Comparison of ENCODE assay signal across 14 cellular contexts in genomic region chr3:42702066-42702951, GRCh38. TPM values are rescaled to one million over a fixed set of nuclear protein-coding genes. Genes with fewer than 3 reads are reported as not detected.
DNase-seq lines count a peak whose midpoint lies in the region; ATAC-seq and TF ChIP-seq lines count a peak whose summit lies in the region.
"Had no signal": no experiment of that assay in that cellular context is flagged by ENCODE, and none has a peak within 500 bp of the region (broad histone marks: within the 10 kb centered on the region; RNA-seq: fewer than 3 reads in every experiment).

A gene with protein sequence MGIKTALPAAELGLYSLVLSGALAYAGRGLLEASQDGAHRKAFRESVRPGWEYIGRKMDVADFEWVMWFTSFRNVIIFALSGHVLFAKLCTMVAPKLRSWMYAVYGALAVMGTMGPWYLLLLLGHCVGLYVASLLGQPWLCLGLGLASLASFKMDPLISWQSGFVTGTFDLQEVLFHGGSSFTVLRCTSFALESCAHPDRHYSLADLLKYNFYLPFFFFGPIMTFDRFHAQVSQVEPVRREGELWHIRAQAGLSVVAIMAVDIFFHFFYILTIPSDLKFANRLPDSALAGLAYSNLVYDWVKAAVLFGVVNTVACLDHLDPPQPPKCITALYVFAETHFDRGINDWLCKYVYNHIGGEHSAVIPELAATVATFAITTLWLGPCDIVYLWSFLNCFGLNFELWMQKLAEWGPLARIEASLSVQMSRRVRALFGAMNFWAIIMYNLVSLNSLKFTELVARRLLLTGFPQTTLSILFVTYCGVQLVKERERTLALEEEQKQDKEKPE (minus strand): TSS chr3:42702798. CDS start chr3:42700826, 1,972 bp downstream.

- intact Hi-C loops in gastrocnemius medialis (cut with DNase I; ENCODE audit: low total_unique reads), result loop anchor here (1.0 to 5.0 kb wide), 3 partner anchors 38 to 100 kb away; partner anchors contain the start of gene NKTR

- TF ChIP-seq CTCF in gastrocnemius medialis (IDR thresholded peaks at IDR 0.05 in 4 of 5, conservative IDR thresholded peaks at IDR 0.05 in 1 of 5), result peak in 4 of 5 experiments; percentile 19 to 42 (median 30)

- H3K27ac Mint-ChIP-seq in activated CD8-positive, alpha-beta T cell treated with anti-CD3 and anti-CD28 coated beads, Interleukin-2, amount 10 ng/mL, durations not matched to agents 7 days and 5 days, result no peak within 1 kb of the TSS
- H3K27ac Mint-ChIP-seq: activated CD4-positive, alpha-beta memory T cell treated with anti-CD3 and anti-CD28 coated beads, Interleukin-2, amount 10 ng/mL, durations not matched to agents 7 days and 5 days; activated naive CD4-positive, alpha-beta T cell treated with anti-CD3 and anti-CD28 coated beads for 36 hours had no signal

- H3K4me3 ChIP-seq in H7 (ENCODE audit: insufficient read depth, low read depth, low read length), result no peak within 1 kb of the TSS
- peak within 1 kb of the TSS; percentile 39 to 61 (median 54) for H3K4me3 ChIP-seq in gastrocnemius medialis
- H3K4me3 ChIP-seq: suprapubic skin had no signal

- H3K9me3 ChIP-seq in gastrocnemius medialis, result no peaks in the 10 kb centered on the region
- H3K9me3 ChIP-seq: suprapubic skin had no signal

- peak within 1 kb of the TSS; percentile 94 to 100 (median 99) for H3K27ac ChIP-seq in gastrocnemius medialis
- H3K27ac ChIP-seq: suprapubic skin had no signal

- H3K4me3 Mint-ChIP-seq in activated CD8-positive, alpha-beta T cell treated with anti-CD3 and anti-CD28 coated beads, Interleukin-2, amount 10 ng/mL, durations not matched to agents 7 days and 5 days, result no peak within 1 kb of the TSS
- H3K4me3 Mint-ChIP-seq: activated CD4-positive, alpha-beta memory T cell treated with anti-CD3 and anti-CD28 coated beads, Interleukin-2, amount 10 ng/mL, durations not matched to agents 7 days and 5 days; activated naive CD4-positive, alpha-beta T cell treated with anti-CD3 and anti-CD28 coated beads for 36 hours had no signal

- no peaks in the 10 kb centered on the region for H3K9me3 Mint-ChIP-seq in activated CD8-positive, alpha-beta T cell treated with anti-CD3 and anti-CD28 coated beads, Interleukin-2, amount 10 ng/mL, durations not matched to agents 7 days and 5 days (ENCODE audit: insufficient read depth)
- H3K9me3 Mint-ChIP-seq: activated CD4-positive, alpha-beta memory T cell treated with anti-CD3 and anti-CD28 coated beads, Interleukin-2, amount 10 ng/mL, durations not matched to agents 7 days and 5 days; activated naive CD4-positive, alpha-beta T cell treated with anti-CD3 and anti-CD28 coated beads for 36 hours had no signal

- POLR2A ChIA-PET in activated CD8-positive, alpha-beta T cell treated with anti-CD3 and anti-CD28 coated beads, Interleukin-2, amount 10 ng/mL, durations not matched to agents 7 days and 5 days (lab: Charles Lee), result no interaction called here

- in situ Hi-C loops in gastrocnemius medialis (cut with MboI; ENCODE audit: low sequenced_read_pairs in 4 of 4), result loop anchor here in 1 of 4 donors (5.0 kb wide), 1 partner anchor 40 kb away; no protein-coding TSS in a partner anchor

- H3K36me3 ChIP-seq in H7 (replicated peaks; ENCODE audit: control insufficient read depth, insufficient read depth, low read length) (no peaks in the 10 kb centered on the region), gastrocnemius medialis (no peaks in the 10 kb centered on the region)
- H3K36me3 ChIP-seq: suprapubic skin had no signal

- ATAC-seq in gastrocnemius medialis (peak; percentile 60 to 62), GM19397 (IDR thresholded peaks at IDR 0.05; ENCODE audit: unreplicated experiment) (no peak), GM21360 (IDR thresholded peaks at IDR 0.05; ENCODE audit: unreplicated experiment) (no peak)
- ATAC-seq in activated CD8-positive, alpha-beta T cell treated with anti-CD3 and anti-CD28 coated beads, Interleukin-2, amount 10 ng/mL, durations not matched to agents 7 days and 5 days, result no peak

- H3K27me3 ChIP-seq in H7 (ENCODE audit: control insufficient read depth, insufficient read depth, low read length), result no peaks in the 10 kb centered on the region
- H3K27me3 ChIP-seq in gastrocnemius medialis, result no peaks in the 10 kb centered on the region
- H3K27me3 ChIP-seq: suprapubic skin had no signal

- peak; percentile 73 for DNase-seq in H7
- peak in 39 of 56 donors; percentile 25 to 78 (median 53) for DNase-seq in amygdala (lab: John Stamatoyannopoulos, UW)
- DNase-seq in hypothalamus (lab: John Stamatoyannopoulos, UW), result peak in 37 of 51 donors; percentile 18 to 77 (median 51)
- peak; percentile 92 to 96 for DNase-seq in gastrocnemius medialis
- DNase-seq in glomerular visceral epithelial cell (ENCODE audit: extremely low spot score), result no peak
- DNase-seq in activated CD8-positive, alpha-beta T cell treated with anti-CD3 and anti-CD28 coated beads, Interleukin-2, amount 10 ng/mL, durations not matched to agents 7 days and 5 days, result no peak
- DNase-seq: NCI-H2081 had no signal

- CTCF ChIA-PET in activated CD8-positive, alpha-beta T cell treated with anti-CD3 and anti-CD28 coated beads, Interleukin-2, amount 10 ng/mL, durations not matched to agents 7 days and 5 days (lab: Charles Lee), result interaction anchor here (1.5 kb wide), 1 partner anchor 9 kb away, joined by 3 read pairs; no protein-coding TSS in a partner anchor

- H3K36me3 Mint-ChIP-seq in activated CD8-positive, alpha-beta T cell treated with anti-CD3 and anti-CD28 coated beads, Interleukin-2, amount 10 ng/mL, durations not matched to agents 7 days and 5 days (ENCODE audit: low read depth), result no peaks in the 10 kb centered on the region

- H3K4me1 Mint-ChIP-seq in activated CD8-positive, alpha-beta T cell treated with anti-CD3 and anti-CD28 coated beads, Interleukin-2, amount 10 ng/mL, durations not matched to agents 7 days and 5 days (ENCODE audit: low read depth), result peaks cover 13% of the 10 kb centered on the region

- peak; percentile 30 to 63 for TF ChIP-seq POLR2A in gastrocnemius medialis (IDR thresholded peaks at IDR 0.05)

- peaks cover 2% of the 10 kb centered on the region for H3K27me3 Mint-ChIP-seq in activated CD8-positive, alpha-beta T cell treated with anti-CD3 and anti-CD28 coated beads, Interleukin-2, amount 10 ng/mL, durations not matched to agents 7 days and 5 days (ENCODE audit: low read depth)

- H3K4me1 ChIP-seq in gastrocnemius medialis, result peaks cover 62 to 66% of the 10 kb centered on the region in 2 donors
- H3K4me1 ChIP-seq: suprapubic skin had no signal

RNA-seq across cellular contexts. Expression of the gene that starts here (rescaled TPM):
- not detected in 2 replicates for total RNA-seq in H7 (2014; rRNA removed; shearing (Covaris generic))
- total RNA-seq in gastrocnemius medialis, result 100 to 1,000 TPM in 2 of 4 donors, 10 to 100 TPM in 2; 78.0 to 309 (median 164) TPM
- not detected for total RNA-seq in activated CD8-positive, alpha-beta T cell treated with anti-CD3 and anti-CD28 coated beads, Interleukin-2, amount 10 ng/mL, durations not matched to agents 7 days and 5 days
- total RNA-seq: activated naive CD4-positive, alpha-beta T cell treated with anti-CD3 and anti-CD28 coated beads for 36 hours; chondrocyte; T-helper 2 cell treated with Interferon-gamma antibody and Interleukin-4, amounts not matched to agents 100 ng/mL and 5 ng/mL, for 36 hours had no signal

Comparison
In these comparisons a context has a peak if more than half of its experiments do, and no peak if none do; other contexts are left out.
1. RNA of the gene that starts here (total RNA-seq): 78.0 to 309 TPM in gastrocnemius medialis; not detected in H7 and not detected in activated CD8-positive, alpha-beta T cell treated with anti-CD3 and anti-CD28 coated beads, Interleukin-2, amount 10 ng/mL, durations not matched to agents 7 days and 5 days; every median in the first group is over 10 times any median in the second.
2. Peak in DNase-seq in H7; RNA of the gene not detected or under 1 TPM.
3. DNase-seq: peak in amygdala (39 of 56), hypothalamus (37 of 51) and gastrocnemius medialis (2 of 2); none in glomerular visceral epithelial cell (single experiment) and activated CD8-positive, alpha-beta T cell treated with anti-CD3 and anti-CD28 coated beads, Interleukin-2, amount 10 ng/mL, durations not matched to agents 7 days and 5 days (single experiment).
4. ATAC-seq: peak in gastrocnemius medialis (2 of 2); none in GM19397 (single experiment), activated CD8-positive, alpha-beta T cell treated with anti-CD3 and anti-CD28 coated beads, Interleukin-2, amount 10 ng/mL, durations not matched to agents 7 days and 5 days (single experiment) and GM21360 (single experiment).